14 cellular contexts compared by ENCODE assay signal in the genomic region with DNA sequence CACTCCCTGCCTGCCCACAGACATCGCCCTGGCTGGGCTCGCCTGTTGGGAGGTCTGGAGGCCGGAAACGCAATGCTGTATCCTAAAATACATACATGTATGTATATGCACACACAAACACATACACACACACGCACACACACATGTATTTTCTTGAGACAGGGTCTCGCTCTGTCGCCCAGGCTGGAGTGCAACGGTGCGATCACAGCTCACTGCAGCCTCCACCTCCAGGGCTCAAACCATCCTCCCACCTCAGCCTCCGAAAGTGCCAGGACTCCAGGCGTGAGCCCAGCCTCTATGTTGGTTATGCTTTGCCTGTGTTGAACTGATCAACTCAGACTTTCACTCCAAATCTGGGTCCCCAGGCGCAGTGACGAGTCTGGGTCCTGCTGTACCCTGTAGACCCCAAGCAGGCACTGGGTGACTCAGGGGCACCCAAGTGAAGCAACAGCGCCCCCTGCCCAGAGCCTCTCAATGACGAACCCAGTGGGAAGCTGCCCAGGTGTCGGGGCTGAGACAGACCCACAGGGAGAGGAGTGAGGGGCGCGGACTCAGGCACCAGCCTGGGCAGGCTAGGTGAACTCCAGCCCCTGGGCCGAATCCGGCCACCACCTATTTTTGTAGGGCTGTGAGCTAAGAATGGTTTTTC. TPM values are rescaled to one million over a fixed set of nuclear protein-coding genes. Genes with fewer than 3 reads are reported as not detected.
DNase-seq lines count a peak whose midpoint lies in the region; TF ChIP-seq lines count a peak whose summit lies in the region.
"Had no signal": no experiment of that assay in that cellular context is flagged by ENCODE, and none has a peak within 500 bp of the region (broad histone marks: within the 10 kb centered on the region; RNA-seq: fewer than 3 reads in every experiment).

No MANE protein-coding gene starts in this region.

- H3K9ac ChIP-seq in BLaER1 (peak overlapping the region; percentile 35; the same call in 1 of the 2 replicates), Karpas-422 (ENCODE audit: low read length) (no peak overlapping the region)

- H3K9me2 ChIP-seq in Karpas-422 (replicated peaks; ENCODE audit: insufficient read depth, low read length), result no peaks in the 10 kb centered on the region

- H2AFZ ChIP-seq in Karpas-422 (ENCODE audit: low read length), result no peak overlapping the region

- peaks cover 68% of the 10 kb centered on the region for H3K36me3 ChIP-seq in BLaER1
- H3K36me3 ChIP-seq in Karpas-422 (ENCODE audit: insufficient read depth, low read length), result no peaks in the 10 kb centered on the region

- H3K4me1 ChIP-seq in BLaER1, result peaks cover 50% of the 10 kb centered on the region
- H3K4me1 ChIP-seq in Karpas-422 (ENCODE audit: low read length), result peaks cover 15% of the 10 kb centered on the region
- H3K4me1 ChIP-seq: pancreas had no signal

- H3K27me3 ChIP-seq in BLaER1, result no peaks in the 10 kb centered on the region
- H3K27me3 ChIP-seq in Karpas-422 (ENCODE audit: low read length), result no peaks in the 10 kb centered on the region
- H3K27me3 ChIP-seq: pancreas had no signal

- H4K20me1 ChIP-seq in BLaER1 (peaks cover 18% of the 10 kb centered on the region), Karpas-422 (ENCODE audit: insufficient read depth, low read depth, low read length) (no peaks in the 10 kb centered on the region)

- TF ChIP-seq CTCF in 22Rv1 (IDR thresholded peaks at IDR 0.05) (peak; percentile 47), choroid plexus epithelial cell (conservative IDR thresholded peaks at IDR 0.05; ENCODE audit: low read depth, low read length) (peak; percentile 36)

- H3K4me3 ChIP-seq in BLaER1 (no peak overlapping the region), Karpas-422 (ENCODE audit: low read length) (no peak overlapping the region), choroid plexus epithelial cell (ENCODE audit: low read depth, low read length) (no peak overlapping the region)
- H3K4me3 ChIP-seq: pancreas had no signal

- H3K79me2 ChIP-seq in Karpas-422 (ENCODE audit: low read length), result no peaks in the 10 kb centered on the region

- DNase-seq in Karpas-422, result peak; percentile 65
- no peak for DNase-seq in choroid plexus epithelial cell (ENCODE audit: low read depth)
- no peak for DNase-seq in NCI-H1092 treated with DMSO at 0.1 percent for 48 hours (lab: John Stamatoyannopoulos, UW)
- no peak for DNase-seq in NK-92 treated with Interleukin-12 subunit alpha and Interleukin-12 subunit beta, amount 100 ng/mL, for 24 hours (lab: John Stamatoyannopoulos, UW)
- DNase-seq in amygdala (lab: John Stamatoyannopoulos, UW), result no peak
- DNase-seq in NCI-H2081 treated with DMSO at 0.1 percent for 48 hours (lab: John Stamatoyannopoulos, UW), result no peak
- DNase-seq: anterior cingulate cortex, COR-L47, hippocampal formation, mesendoderm, NCI-H1105 had no signal

- no peak overlapping the region for H3K27ac ChIP-seq in 22Rv1
- peak overlapping the region; percentile 57; the same call in 1 of the 2 replicates for H3K27ac ChIP-seq in BLaER1
- no peak overlapping the region for H3K27ac ChIP-seq in Karpas-422 (ENCODE audit: low read length)
- H3K27ac ChIP-seq: pancreas had no signal

- H3K9me3 ChIP-seq in BLaER1, result peaks cover 6% of the 10 kb centered on the region; the same call in 1 of the 2 replicates
- H3K9me3 ChIP-seq in Karpas-422 (ENCODE audit: low read length), result no peaks in the 10 kb centered on the region
- H3K9me3 ChIP-seq: pancreas had no signal

- H3K4me2 ChIP-seq in BLaER1, result 0 out of 2 replicates have a peak overlapping the region, but pooled peaks have one; percentile 84
- H3K4me2 ChIP-seq in Karpas-422 (ENCODE audit: low read depth, low read length, poor library complexity, severe bottlenecking), result no peak overlapping the region

RNA-seq across cellular contexts. Expression of gene CACTIN, which starts 27.4 kb away (rescaled TPM):
- 9.5 and 24.8 TPM in 2 replicates for total RNA-seq in Karpas-422 (2014; rRNA removed; shearing (Covaris generic); ENCODE audit: low replicate concordance)

RNA-seq across cellular contexts. Expression of gene PIP5K1C, which starts 46.3 kb away (rescaled TPM):
- 4.2 and 4.4 TPM in 2 replicates for total RNA-seq in Karpas-422 (2014; rRNA removed; shearing (Covaris generic); ENCODE audit: low replicate concordance)

RNA-seq across cellular contexts. Expression of gene TBXA2R, which starts 47.3 kb away (rescaled TPM):
- 0.15 and 0.22 TPM in 2 replicates for total RNA-seq in Karpas-422 (2014; rRNA removed; shearing (Covaris generic); ENCODE audit: low replicate concordance)

RNA-seq across cellular contexts. Expression of gene TJP3, which starts 54.2 kb away (rescaled TPM):
- total RNA-seq in Karpas-422 (2014; rRNA removed; shearing (Covaris generic); ENCODE audit: low replicate concordance), result not detected in 2 replicates
